In genomic region chr5:14871573-14872069, GRCh38 we compare ENCODE assay signal across 8 cellular contexts. TPM values are rescaled to one million over a fixed set of nuclear protein-coding genes. Genes with fewer than 3 reads are reported as not detected.
A peak's percentile ranks its signal among the peaks of the same experiment; 100 is the strongest.
DNase-seq lines count a peak whose midpoint lies in the region; ATAC-seq and TF ChIP-seq lines count a peak whose summit lies in the region.

TSS of gene ANKH (minus strand) at chr5:14871778. CDS start at chr5:14871447, 331 bp downstream.

- H3K79me1 ChIP-seq in trophoblast cell (ENCODE audit: low read length), result peaks cover 10% of the 10 kb centered on the region

- H3K9me3 Mint-ChIP-seq in activated naive CD8-positive, alpha-beta T cell treated with anti-CD3 and anti-CD28 coated beads, Interleukin-2, amount 10 ng/mL, durations not matched to agents 7 days and 5 days, result no peaks in the 10 kb centered on the region

- no peaks in the 10 kb centered on the region for H3K36me3 ChIP-seq in H7 (replicated peaks; ENCODE audit: control insufficient read depth, insufficient read depth, low read length)
- no peaks in the 10 kb centered on the region for H3K36me3 ChIP-seq in trophoblast cell (ENCODE audit: control insufficient read depth in 1 of 2, insufficient read depth in 2 of 2, low read length in 2 of 2)
- H3K36me3 ChIP-seq in tibial artery, result no peaks in the 10 kb centered on the region

- intact Hi-C loops in Right ventricle myocardium inferior (cut with DNase I), result loop anchor here (2.0 to 5.0 kb wide), 4 partner anchors 49 to 184 kb away; no protein-coding TSS in a partner anchor
- intact Hi-C loops in tibial artery (cut with DNase I; ENCODE audit: low total_unique reads), result loop anchor here (5.0 kb wide), 2 partner anchors 141 to 144 kb away; no protein-coding TSS in a partner anchor

- peaks cover 7% of the 10 kb centered on the region for H3K27me3 Mint-ChIP-seq in activated naive CD8-positive, alpha-beta T cell treated with anti-CD3 and anti-CD28 coated beads, Interleukin-2, amount 10 ng/mL, durations not matched to agents 7 days and 5 days

- peak within 1 kb of the TSS; percentile 90 for H3K27ac Mint-ChIP-seq in activated naive CD8-positive, alpha-beta T cell treated with anti-CD3 and anti-CD28 coated beads, Interleukin-2, amount 10 ng/mL, durations not matched to agents 7 days and 5 days

- no peak within 1 kb of the TSS for H3K23ac ChIP-seq in trophoblast cell (ENCODE audit: low read length)

- H3K4ac ChIP-seq in trophoblast cell (ENCODE audit: low read depth, low read length), result peak within 1 kb of the TSS; percentile 84

- no peaks in the 10 kb centered on the region for H3K36me3 Mint-ChIP-seq in activated naive CD8-positive, alpha-beta T cell treated with anti-CD3 and anti-CD28 coated beads, Interleukin-2, amount 10 ng/mL, durations not matched to agents 7 days and 5 days

- ATAC-seq in SK-N-SH treated with all-trans-retinoic acid at 6 μM for 48 hours, result peak; percentile 85
- ATAC-seq in activated naive CD8-positive, alpha-beta T cell treated with anti-CD3 and anti-CD28 coated beads, Interleukin-2, amount 10 ng/mL, durations not matched to agents 7 days and 5 days (ENCODE audit: low read depth), result peak; percentile 91
- peak; percentile 93 for ATAC-seq in Right ventricle myocardium inferior

- H4K8ac ChIP-seq in trophoblast cell (ENCODE audit: low read depth, low read length), result peak within 1 kb of the TSS; percentile 95

- H3K4me1 ChIP-seq in trophoblast cell (ENCODE audit: control insufficient read depth in 1 of 2, insufficient read depth in 2 of 2, low read length in 2 of 2) (peaks cover 0 to 5% of the 10 kb centered on the region in 2 experiments), tibial artery (peaks cover 0 to 26% (median 10%) of the 10 kb centered on the region in 4 donors)

- H4K12ac ChIP-seq in trophoblast cell (ENCODE audit: low read depth, low read length), result peak within 1 kb of the TSS; percentile 91

- POLR2A ChIA-PET in activated naive CD8-positive, alpha-beta T cell treated with anti-CD3 and anti-CD28 coated beads, Interleukin-2, amount 10 ng/mL, durations not matched to agents 7 days and 5 days (lab: Charles Lee), result interaction anchor here (1.3 to 1.6 kb wide), 2 partner anchors 121 kb away, joined by 4 to 6 read pairs; no protein-coding TSS in a partner anchor

- TF ChIP-seq CTCF in tibial artery (IDR thresholded peaks at IDR 0.05), result peak in 1 of 2 experiments; percentile 57

- H2BK120ac ChIP-seq in trophoblast cell (ENCODE audit: insufficient read depth, low read length, poor library complexity), result peak within 1 kb of the TSS; percentile 95

- H3K9me3 ChIP-seq in trophoblast cell (ENCODE audit: insufficient read depth, low read depth, low read length) (no peaks in the 10 kb centered on the region), tibial artery (no peaks in the 10 kb centered on the region)

- peak within 1 kb of the TSS; percentile 59 for H2AFZ ChIP-seq in trophoblast cell (ENCODE audit: insufficient read depth, low read length, poor library complexity)

- peaks cover 25% of the 10 kb centered on the region for H3K4me1 Mint-ChIP-seq in activated naive CD8-positive, alpha-beta T cell treated with anti-CD3 and anti-CD28 coated beads, Interleukin-2, amount 10 ng/mL, durations not matched to agents 7 days and 5 days

- peak within 1 kb of the TSS; percentile 79 for H2BK12ac ChIP-seq in trophoblast cell (ENCODE audit: low read length)

- H2AK5ac ChIP-seq in trophoblast cell (ENCODE audit: low read length), result peak within 1 kb of the TSS; percentile 66

- peak within 1 kb of the TSS; percentile 90 for H3K9ac ChIP-seq in trophoblast cell (ENCODE audit: low read length)

- peak within 1 kb of the TSS; percentile 97 for H3K4me2 ChIP-seq in trophoblast cell (ENCODE audit: low read length)

- H3K79me2 ChIP-seq in trophoblast cell (ENCODE audit: control insufficient read depth, insufficient read depth, low read length, poor library complexity), result peaks cover 6% of the 10 kb centered on the region

- peak within 1 kb of the TSS; percentile 91 for H2BK5ac ChIP-seq in trophoblast cell (ENCODE audit: low read depth, low read length, poor library complexity)

- peak within 1 kb of the TSS; percentile 97 for H3K14ac ChIP-seq in trophoblast cell (ENCODE audit: low read length)

- H3K27me3 ChIP-seq in H7 (ENCODE audit: control insufficient read depth, insufficient read depth, low read length) (peaks cover 43% of the 10 kb centered on the region), trophoblast cell (ENCODE audit: insufficient read depth, low read length) (no peaks in the 10 kb centered on the region), tibial artery (no peaks in the 10 kb centered on the region)

- H3K4me3 Mint-ChIP-seq in activated naive CD8-positive, alpha-beta T cell treated with anti-CD3 and anti-CD28 coated beads, Interleukin-2, amount 10 ng/mL, durations not matched to agents 7 days and 5 days, result peak within 1 kb of the TSS; percentile 90

- no CpG with 5 or more reads among the region's 78 CpGs for WGBS in trophoblast cell (ENCODE audit: extremely low coverage, insufficient coverage, insufficient read length)

- H3K27ac ChIP-seq in trophoblast cell (ENCODE audit: low read depth, low read length), result peak within 1 kb of the TSS; percentile 45
- peak within 1 kb of the TSS; percentile 96 to 98 for H3K27ac ChIP-seq in tibial artery

- DNase-seq in H7 (peak; percentile 95), LoVo (ENCODE audit: low spot score) (peak; percentile 89), Right ventricle myocardium inferior (ENCODE audit: missing footprints) (peak; percentile 92), trophoblast cell (peak; percentile 53 to 77), tibial artery (peak; percentile 69 to 89)
- peak; percentile 90 for DNase-seq in activated naive CD8-positive, alpha-beta T cell treated with anti-CD3 and anti-CD28 coated beads, Interleukin-2, amount 10 ng/mL, durations not matched to agents 7 days and 5 days

- H3K4me3 ChIP-seq in GM08714 (ENCODE audit: low read length) (peak within 1 kb of the TSS; percentile 70), H7 (ENCODE audit: insufficient read depth, low read depth, low read length) (peak within 1 kb of the TSS; percentile 63), trophoblast cell (ENCODE audit: low read depth, low read length) (peak within 1 kb of the TSS; percentile 81), tibial artery (peak within 1 kb of the TSS; percentile 78 to 99)

- peak within 1 kb of the TSS; percentile 95 for H4K91ac ChIP-seq in trophoblast cell (ENCODE audit: low read depth, low read length)

- peak within 1 kb of the TSS; percentile 91 for H3K18ac ChIP-seq in trophoblast cell (ENCODE audit: low read length)

TF ChIP-seq in SK-N-SH treated with all-trans-retinoic acid at 6 μM for 48 hours, 23 proteins besides CTCF, POLR2A, EP300 and RAD21:
- TF ChIP-seq TCF4 (CRISPR knock-in tag; IDR thresholded peaks at IDR 0.05; ENCODE audit: borderline replicate concordance) (no peak), POU6F1 (CRISPR knock-in tag; IDR thresholded peaks at IDR 0.05; ENCODE audit: borderline replicate concordance, low read depth) (no peak), ESRRG (CRISPR knock-in tag; IDR thresholded peaks at IDR 0.05) (no peak), ZNF8 (CRISPR knock-in tag; IDR thresholded peaks at IDR 0.05) (no peak)

RNA-seq across cellular contexts. Expression of gene ANKH, which starts in this region (rescaled TPM):
- total RNA-seq in H7 (2014; rRNA removed; shearing (Covaris generic)), result 1.6 and 6.5 TPM in 2 replicates
- total RNA-seq in activated naive CD8-positive, alpha-beta T cell treated with anti-CD3 and anti-CD28 coated beads, Interleukin-2, amount 10 ng/mL, durations not matched to agents 7 days and 5 days, result 10 to 100 TPM; 52.4 to 55.5 TPM
- total RNA-seq in Right ventricle myocardium inferior, result 156 TPM
- polyA plus RNA-seq in trophoblast cell (2013), result 9.7 and 10.1 TPM in 2 replicates

Comparison
In these comparisons a context has a peak if more than half of its experiments do, and no peak if none do; other contexts are left out.
1. Peak in every context shown above with its lines: DNase-seq, ATAC-seq, H3K4me3 ChIP-seq and H3K27ac ChIP-seq.